1 cellular context compared by ENCODE assay signal in genomic region chr16:4029816-4030215, GRCh38.
TF ChIP-seq lines count a peak whose summit lies in the region.

No MANE protein-coding gene starts in this region.

TF ChIP-seq in SK-N-SH treated with all-trans-retinoic acid at 6 μM for 48 hours, 23 proteins besides CTCF, POLR2A, EP300 and RAD21 (continued from another document):
- TF ChIP-seq, protein P1, sequence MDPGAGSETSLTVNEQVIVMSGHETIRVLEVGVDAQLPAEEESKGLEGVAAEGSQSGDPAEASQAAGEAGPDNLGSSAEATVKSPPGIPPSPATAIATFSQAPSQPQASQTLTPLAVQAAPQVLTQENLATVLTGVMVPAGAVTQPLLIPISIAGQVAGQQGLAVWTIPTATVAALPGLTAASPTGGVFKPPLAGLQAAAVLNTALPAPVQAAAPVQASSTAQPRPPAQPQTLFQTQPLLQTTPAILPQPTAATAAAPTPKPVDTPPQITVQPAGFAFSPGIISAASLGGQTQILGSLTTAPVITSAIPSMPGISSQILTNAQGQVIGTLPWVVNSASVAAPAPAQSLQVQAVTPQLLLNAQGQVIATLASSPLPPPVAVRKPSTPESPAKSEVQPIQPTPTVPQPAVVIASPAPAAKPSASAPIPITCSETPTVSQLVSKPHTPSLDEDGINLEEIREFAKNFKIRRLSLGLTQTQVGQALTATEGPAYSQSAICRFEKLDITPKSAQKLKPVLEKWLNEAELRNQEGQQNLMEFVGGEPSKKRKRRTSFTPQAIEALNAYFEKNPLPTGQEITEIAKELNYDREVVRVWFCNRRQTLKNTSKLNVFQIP (CRISPR knock-in tag; IDR thresholded peaks at IDR 0.05; ENCODE audit: borderline replicate concordance, low read depth), result no peak
- TF ChIP-seq RARB (CRISPR knock-in tag; IDR thresholded peaks at IDR 0.05), result no peak
- TF ChIP-seq SNAI2 (CRISPR knock-in tag; IDR thresholded peaks at IDR 0.05), result no peak
- TF ChIP-seq ZFP3 (CRISPR knock-in tag; IDR thresholded peaks at IDR 0.05), result no peak
- TF ChIP-seq, protein P2, sequence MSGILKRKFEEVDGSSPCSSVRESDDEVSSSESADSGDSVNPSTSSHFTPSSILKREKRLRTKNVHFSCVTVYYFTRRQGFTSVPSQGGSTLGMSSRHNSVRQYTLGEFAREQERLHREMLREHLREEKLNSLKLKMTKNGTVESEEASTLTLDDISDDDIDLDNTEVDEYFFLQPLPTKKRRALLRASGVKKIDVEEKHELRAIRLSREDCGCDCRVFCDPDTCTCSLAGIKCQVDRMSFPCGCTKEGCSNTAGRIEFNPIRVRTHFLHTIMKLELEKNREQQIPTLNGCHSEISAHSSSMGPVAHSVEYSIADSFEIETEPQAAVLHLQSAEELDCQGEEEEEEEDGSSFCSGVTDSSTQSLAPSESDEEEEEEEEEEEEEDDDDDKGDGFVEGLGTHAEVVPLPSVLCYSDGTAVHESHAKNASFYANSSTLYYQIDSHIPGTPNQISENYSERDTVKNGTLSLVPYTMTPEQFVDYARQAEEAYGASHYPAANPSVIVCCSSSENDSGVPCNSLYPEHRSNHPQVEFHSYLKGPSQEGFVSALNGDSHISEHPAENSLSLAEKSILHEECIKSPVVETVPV (CRISPR knock-in tag; IDR thresholded peaks at IDR 0.05), result no peak
- TF ChIP-seq TOX (CRISPR knock-in tag; IDR thresholded peaks at IDR 0.05; ENCODE audit: borderline replicate concordance), result no peak
